9 cellular contexts compared by ENCODE assay signal in genomic region chrX:130165181-130165702, GRCh38. TPM values are rescaled to one million over a fixed set of nuclear protein-coding genes. Genes with fewer than 3 reads are reported as not detected.
A peak's percentile ranks its signal among the peaks of the same experiment; 100 is the strongest.
DNase-seq lines count a peak whose midpoint lies in the region; ATAC-seq and TF ChIP-seq lines count a peak whose summit lies in the region.
"Had no signal": no experiment of that assay in that cellular context is flagged by ENCODE, and none has a peak within 500 bp of the region (broad histone marks: within the 10 kb centered on the region; RNA-seq: fewer than 3 reads in every experiment).

No MANE protein-coding gene starts in this region.

- H3K36me3 ChIP-seq in KMS-11 (ENCODE audit: insufficient read depth) (no peaks in the 10 kb centered on the region), breast epithelium (no peaks in the 10 kb centered on the region), lower lobe of right lung (no peaks in the 10 kb centered on the region), thymus (ENCODE audit: control insufficient read depth, insufficient read depth) (no peaks in the 10 kb centered on the region)

- no peak for TF ChIP-seq CTCF in KMS-11 (conservative IDR thresholded peaks at IDR 0.05; ENCODE audit: low read depth, low read length)
- no peak for TF ChIP-seq CTCF in breast epithelium (IDR thresholded peaks at IDR 0.05)
- no peak for TF ChIP-seq CTCF in lower lobe of right lung (IDR thresholded peaks at IDR 0.05)

- peak overlapping the region; percentile 61 for H2AFZ ChIP-seq in KMS-11 (ENCODE audit: low read depth)

- H3K27ac ChIP-seq in KMS-11 (peak overlapping the region; percentile 90), breast epithelium (peak overlapping the region; percentile 82 to 89), lower lobe of right lung (peak overlapping the region; percentile 85), thymus (ENCODE audit: low read depth) (peak overlapping the region; percentile 77)

- DNase-seq in D341Med (ENCODE audit: low spot score) (peak; percentile 32), breast epithelium (ENCODE audit: low spot score in 2 of 2) (peak in 1 of 2 donors; percentile 50), lower lobe of right lung (no peak), DMS153 treated with DMSO at 0.1 percent for 48 hours (lab: John Stamatoyannopoulos, UW; ENCODE audit: unreplicated experiment) (no peak), SKM-1 (lab: John Stamatoyannopoulos, UW; ENCODE audit: unreplicated experiment) (no peak)

- intact Hi-C loops in breast epithelium (cut with DNase I; ENCODE audit: low total_unique reads), result no loop called here
- intact Hi-C loops in lower lobe of right lung (cut with DNase I), result no loop called here

- H3K9me3 ChIP-seq in breast epithelium (no peaks in the 10 kb centered on the region), lower lobe of right lung (no peaks in the 10 kb centered on the region), thymus (ENCODE audit: control insufficient read depth) (no peaks in the 10 kb centered on the region)

- no peak overlapping the region for H3K4me3 ChIP-seq in KMS-11 (IDR thresholded peaks at IDR 0.05; ENCODE audit: insufficient read depth, low read depth, low read length)
- peak overlapping the region; percentile 50 to 66 (median 57) for H3K4me3 ChIP-seq in breast epithelium
- H3K4me3 ChIP-seq in lower lobe of right lung, result peak overlapping the region; percentile 71
- peak overlapping the region; percentile 59 for H3K4me3 ChIP-seq in thymus (ENCODE audit: low read length)

- peak overlapping the region; percentile 96 for H3K4me2 ChIP-seq in KMS-11

- no peaks in the 10 kb centered on the region for H4K20me1 ChIP-seq in KMS-11 (ENCODE audit: insufficient read depth)

- H3K27me3 ChIP-seq in KMS-11 (ENCODE audit: insufficient read depth, low read depth) (no peaks in the 10 kb centered on the region), breast epithelium (peaks cover 0 to 7% of the 10 kb centered on the region in 2 donors), lower lobe of right lung (ENCODE audit: low read depth) (no peaks in the 10 kb centered on the region), thymus (ENCODE audit: control insufficient read depth, insufficient read depth) (no peaks in the 10 kb centered on the region)

- H3K4me1 ChIP-seq in KMS-11 (ENCODE audit: low read depth, poor library complexity, severe bottlenecking) (peaks cover 44% of the 10 kb centered on the region), breast epithelium (no peaks in the 10 kb centered on the region), lower lobe of right lung (peaks cover 15% of the 10 kb centered on the region), thymus (ENCODE audit: control insufficient read depth, insufficient read depth, low read length) (peaks cover 7% of the 10 kb centered on the region)

- no peak for ATAC-seq in lower lobe of right lung
- ATAC-seq in HG02885 (IDR thresholded peaks at IDR 0.05; ENCODE audit: poor library complexity, unreplicated experiment), result no peak

- H3K79me2 ChIP-seq in KMS-11 (ENCODE audit: insufficient read depth, low read depth), result peaks cover 46% of the 10 kb centered on the region

- WGBS in thymus, result 1% methylated on average over 32 of the region's 32 CpGs

- H3K9ac ChIP-seq in KMS-11, result peak overlapping the region; percentile 77

- no peak for TF ChIP-seq POLR2A in breast epithelium (IDR thresholded peaks at IDR 0.05)

RNA-seq across cellular contexts. Expression of gene AIFM1, which starts 0.4 kb away (rescaled TPM):
- total RNA-seq in breast epithelium (10 to 100 TPM; 13.5 to 24.6 (median 16.6) TPM), lower lobe of right lung (23.1 TPM)
- polyA plus RNA-seq in thymus, result 29.3 TPM

RNA-seq across cellular contexts. Expression of gene RAB33A, which starts 6.5 kb away (rescaled TPM):
- 1 to 10 TPM in 2 of 3 donors, under 1 TPM in 1; 0.73 to 2.6 (median 1.6) TPM for total RNA-seq in breast epithelium
- 0.59 TPM for total RNA-seq in lower lobe of right lung
- 7.7 TPM for polyA plus RNA-seq in thymus
- total RNA-seq: NCI-H460 had no signal

RNA-seq across cellular contexts. Expression of gene ELF4, which starts 54.9 kb away (rescaled TPM):
- total RNA-seq in breast epithelium (10 to 100 TPM in 1 of 3 donors, 1 to 10 TPM in 2; 5.3 to 10.7 (median 9.2) TPM), lower lobe of right lung (24.1 TPM)
- polyA plus RNA-seq in thymus, result 7.2 TPM
